ENCODE assay signal across 29 cellular contexts in the genomic region with DNA sequence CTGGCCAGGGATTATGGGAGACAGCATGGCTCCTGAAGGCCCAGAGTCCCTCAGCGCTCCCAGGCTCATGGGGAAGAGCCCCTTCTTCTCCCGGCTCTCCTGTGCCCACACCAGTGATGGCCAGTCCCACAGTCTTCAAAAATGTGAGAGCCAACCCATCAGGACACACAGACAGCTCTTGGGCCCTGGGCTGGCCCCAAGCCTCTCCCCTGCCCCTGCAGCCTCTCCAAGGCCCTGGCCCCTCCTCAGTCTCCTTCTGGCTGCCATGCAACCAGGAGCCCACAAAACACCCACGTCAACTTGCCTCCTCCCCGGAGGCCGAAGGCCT. TPM values are rescaled to one million over a fixed set of nuclear protein-coding genes. Genes with fewer than 3 reads are reported as not detected.
DNase-seq lines count a peak whose midpoint lies in the region; ATAC-seq, FAIRE-seq and TF ChIP-seq lines count a peak whose summit lies in the region.
"Had no signal": no experiment of that assay in that cellular context is flagged by ENCODE, and none has a peak within 500 bp of the region (broad histone marks: within the 10 kb centered on the region; RNA-seq: fewer than 3 reads in every experiment).

No MANE protein-coding gene starts in this region.

- H3K79me2 ChIP-seq in GM12878 (ENCODE audit: control insufficient read depth, insufficient read depth, low read length) = no peaks in the 10 kb centered on the region

- DNase-seq in activated naive CD4-positive, alpha-beta T cell treated with anti-CD3 and anti-CD28 coated beads, Interleukin-2, amount 50 U/mL, for 16 hours = no peak
- DNase-seq in GM12878 (ENCODE audit: low read depth, low spot score) (no peak), nephron progenitor cell (peak; percentile 26), occipital lobe (lab: John Stamatoyannopoulos, UW) (no peak), cortex of kidney (lab: John Stamatoyannopoulos, UW) (no peak)
- no peak for DNase-seq in stimulated activated CD4-positive, alpha-beta T cell treated with anti-CD3 and anti-CD28 coated beads, Interleukin-15, amount 100 ng/mL, for 24 hours
- DNase-seq: activated CD4-positive, alpha-beta T cell treated with anti-CD3 and anti-CD28 coated beads, Interleukin-2, amount 50 U/mL, for 1 hour; activated T-cell treated with anti-CD3 and anti-CD28 coated beads, Interleukin-2, amount 50 U/mL, for 48 hours; left ventricle myocardium inferior; naive thymus-derived CD4-positive, alpha-beta T cell; NCI-H1048; NCI-H187; NK-92 treated with Interleukin-12 subunit alpha and Interleukin-12 subunit beta, amount 100 ng/mL, for 24 hours; PC-9; Right ventricle myocardium superior; stimulated activated CD4-positive, alpha-beta T cell treated with anti-CD3 and anti-CD28 coated beads, Interleukin-12 subunit alpha, Interleukin-12 subunit beta, amount 100 ng/mL, for 4 hours; stimulated activated naive CD4-positive, alpha-beta T cell treated with Interleukin-2 at 50 U/mL for 16 hours had no signal

- H4K20me1 ChIP-seq in GM12878 (ENCODE audit: control insufficient read depth, insufficient read depth) = no peaks in the 10 kb centered on the region

- no peaks in the 10 kb centered on the region for H3K9me3 ChIP-seq in GM12878 (replicated peaks; ENCODE audit: control insufficient read depth, insufficient read depth, low read length)
- H3K9me3 ChIP-seq: adrenal gland, left ventricle myocardium inferior, right atrium auricular region, uterus had no signal

- SMC1A ChIA-PET in GM12878 (lab: Charles Lee; ENCODE audit: uncharacterized antibody, unreplicated experiment) = interaction anchor here (0.6 to 1.7 kb wide), 5 partner anchors 10 to 359 kb away, joined by 3 to 5 read pairs (median 3); no protein-coding TSS in a partner anchor

- no peak for TF ChIP-seq RAD21 in GM12878 (IDR thresholded peaks at IDR 0.05; ENCODE audit: insufficient read depth, low read depth, low read length)

- no peaks in the 10 kb centered on the region for H3K36me3 Mint-ChIP-seq in activated naive CD4-positive, alpha-beta T cell treated with anti-CD3 and anti-CD28 coated beads, Interleukin-2, amount 50 U/mL, for 24 hours
- H3K36me3 Mint-ChIP-seq in nephron progenitor cell (ENCODE audit: low read depth) = no peaks in the 10 kb centered on the region
- H3K36me3 Mint-ChIP-seq: brain; naive thymus-derived CD4-positive, alpha-beta T cell; WTC11 had no signal

- no peak for TF ChIP-seq EP300 in GM12878 (IDR thresholded peaks at IDR 0.05; ENCODE audit: borderline replicate concordance in 1 of 2, control insufficient read depth in 1 of 2, low read depth in 2 of 2, low read length in 2 of 2)

- H2AFZ ChIP-seq in GM12878 (ENCODE audit: control insufficient read depth, low read depth, low read length) = no peak overlapping the region
- H2AFZ ChIP-seq: PC-9 had no signal

- ATAC-seq in GM12878 (no peak), GM21423 (IDR thresholded peaks at IDR 0.05; ENCODE audit: unreplicated experiment) (no peak)
- ATAC-seq: naive thymus-derived CD4-positive, alpha-beta T cell had no signal

- H3K4me2 ChIP-seq in GM12878 (ENCODE audit: control insufficient read depth, insufficient read depth) = peak overlapping the region; percentile 71; the same call in 1 of the 2 replicates
- H3K4me2 ChIP-seq: PC-9 had no signal

- H3K4me3 Mint-ChIP-seq in activated naive CD4-positive, alpha-beta T cell treated with anti-CD3 and anti-CD28 coated beads, Interleukin-2, amount 50 U/mL, for 24 hours = no peak overlapping the region
- H3K4me3 Mint-ChIP-seq in nephron progenitor cell = peak overlapping the region; percentile 15
- H3K4me3 Mint-ChIP-seq: B cell; naive thymus-derived CD4-positive, alpha-beta T cell; WTC11 had no signal

- H3K27me3 Mint-ChIP-seq in activated naive CD4-positive, alpha-beta T cell treated with anti-CD3 and anti-CD28 coated beads, Interleukin-2, amount 50 U/mL, for 24 hours = no peaks in the 10 kb centered on the region
- H3K27me3 Mint-ChIP-seq in nephron progenitor cell (ENCODE audit: low read depth, poor library complexity) = peaks cover 58% of the 10 kb centered on the region
- H3K27me3 Mint-ChIP-seq: B cell had no signal

- peak overlapping the region; percentile 13; the same call in 1 of the 2 replicates for H3K27ac ChIP-seq in GM12878 (ENCODE audit: control insufficient read depth, insufficient read depth)
- H3K27ac ChIP-seq: adrenal gland, HL-60, left ventricle myocardium inferior, PC-9, right atrium auricular region had no signal

- peak overlapping the region; percentile 44 for H3K27ac Mint-ChIP-seq in activated naive CD4-positive, alpha-beta T cell treated with anti-CD3 and anti-CD28 coated beads, Interleukin-2, amount 50 U/mL, for 24 hours
- peak overlapping the region; percentile 75 for H3K27ac Mint-ChIP-seq in nephron progenitor cell
- H3K27ac Mint-ChIP-seq: B cell; naive thymus-derived CD4-positive, alpha-beta T cell; WTC11 had no signal

- no peak for FAIRE-seq in GM12878 (lab: Jason Lieb, UNC)
- FAIRE-seq: A204.1, G401.6, islet of Langerhans had no signal

- no peak overlapping the region for H3K4me3 ChIP-seq in GM12878
- H3K4me3 ChIP-seq: adrenal gland, left ventricle myocardium inferior, PC-9, right atrium auricular region, uterus had no signal

- no peak for TF ChIP-seq POLR2A in GM12878 (IDR thresholded peaks at IDR 0.05; ENCODE audit: low read depth, low read length)

- H3K9ac ChIP-seq in GM12878 (ENCODE audit: control insufficient read depth, insufficient read depth, low read length) = 0 out of 2 replicates have a peak overlapping the region, but pooled peaks have one; percentile 16

- RAD21 ChIA-PET in GM12878 (lab: Charles Lee; ENCODE audit: unreplicated experiment) = interaction anchor here (0.7 to 2.1 kb wide), 7 partner anchors 9 to 62 kb away, joined by 3 to 6 read pairs (median 3); no protein-coding TSS in a partner anchor

- CTCF ChIA-PET in GM12878 (lab: Yijun Ruan, JAX) = no interaction called here

- 89% methylated on average over 3 of the region's 5 CpGs for WGBS in GM12878 (ENCODE audit: insufficient coverage, insufficient replicate concordance, low lambda C conversion rate, missing lambda C conversion rate)

- no peaks in the 10 kb centered on the region for H3K4me1 Mint-ChIP-seq in activated naive CD4-positive, alpha-beta T cell treated with anti-CD3 and anti-CD28 coated beads, Interleukin-2, amount 50 U/mL, for 24 hours
- H3K4me1 Mint-ChIP-seq in nephron progenitor cell = peaks cover 84% of the 10 kb centered on the region

- peaks cover 47% of the 10 kb centered on the region for H3K4me1 ChIP-seq in GM12878 (ENCODE audit: control insufficient read depth, insufficient read depth, low read length)
- H3K4me1 ChIP-seq: adrenal gland, left ventricle myocardium inferior had no signal

- in situ Hi-C loops in GM12878 (cut with MboI) = no loop called here

- TF ChIP-seq CTCF in GM12878 (IDR thresholded peaks at IDR 0.05 in 2 of 3, conservative IDR thresholded peaks at IDR 0.05 in 1 of 3; ENCODE audit: control insufficient read depth in 2 of 3, extremely low read depth in 1 of 3, insufficient read depth in 1 of 3, low read depth in 3 of 3, low read length in 3 of 3) (no peak), nephron progenitor cell (IDR thresholded peaks at IDR 0.05) (no peak)

- H3K36me3 ChIP-seq in GM12878 (ENCODE audit: control insufficient read depth in 2 of 2, insufficient read depth in 2 of 2, low read length in 1 of 2) = no peaks in the 10 kb centered on the region
- H3K36me3 ChIP-seq: adrenal gland, left ventricle myocardium inferior, right atrium auricular region, uterus had no signal

- POLR2A ChIA-PET in GM12878 (lab: Charles Lee) = interaction anchor here (1.1 to 2.8 kb wide), 4 partner anchors 9 to 57 kb away, joined by 3 to 12 read pairs (median 6); no protein-coding TSS in a partner anchor

- intact Hi-C loops in GM12878 (cut with micrococcal nuclease; ENCODE audit: unreplicated experiment) = loop anchor here (5.0 kb wide), 2 partner anchors 44 to 59 kb away; a partner anchor contains a TSS

- BruUV-seq in GM12878 (replicated peaks; lab: Mats Ljungman, UMichigan) = no TSS peak

- H3K9me3 Mint-ChIP-seq in activated naive CD4-positive, alpha-beta T cell treated with anti-CD3 and anti-CD28 coated beads, Interleukin-2, amount 50 U/mL, for 24 hours = no peaks in the 10 kb centered on the region
- peaks cover 8% of the 10 kb centered on the region for H3K9me3 Mint-ChIP-seq in nephron progenitor cell
- H3K9me3 Mint-ChIP-seq: brain had no signal

- no peaks in the 10 kb centered on the region for H3K27me3 ChIP-seq in GM12878 (replicated peaks in 1 of 2; ENCODE audit: control insufficient read depth in 2 of 2, insufficient read depth in 2 of 2, low read length in 1 of 2)
- H3K27me3 ChIP-seq: adrenal gland, right atrium auricular region, uterus had no signal

TF ChIP-seq in GM12878, 131 proteins besides CTCF, POLR2A, EP300 and RAD21:
- no peak for TF ChIP-seq SUZ12 (IDR thresholded peaks at IDR 0.05; ENCODE audit: unreplicated experiment)
- 0 out of 2 replicates have a peak, but pooled peaks have one; percentile 2 for TF ChIP-seq LARP7 (IDR thresholded peaks at IDR 0.05)
- TF ChIP-seq GATAD2B (conservative IDR thresholded peaks at IDR 0.05; ENCODE audit: low read depth) = 0 out of 2 replicates have a peak, but pooled peaks have one; percentile 29

RNA-seq across cellular contexts. Expression of a gene that starts 58.2 kb away (rescaled TPM):
- 18.2 and 18.6 TPM in 2 replicates for total RNA-seq in GM12878 (2013; cell fraction: nucleolus; rRNA removed)
- total RNA-seq in GM12878 (2014; rRNA removed) = 3.4 and 5.1 TPM in 2 replicates
- total RNA-seq in GM12878 (2014; rRNA removed; fragmentation: Illumina TruSeq; extraction: Trizol) = 1.8 and 2.3 TPM in 2 replicates
- 41.6 and 46.1 TPM in 2 replicates for total RNA-seq in GM12878 (2021)
- polyA plus RNA-seq in GM12878 (2011; ENCODE audit: low read depth) = 4.1 TPM
- polyA plus RNA-seq in GM12878 (2011; rRNA removed) = 0.73 and 2.3 TPM in 2 replicates
- polyA plus RNA-seq in GM12878 (2011; cell fraction: cytosol; rRNA removed) = 4.1 and 4.7 TPM in 2 replicates
- 18.4 and 27.1 TPM in 2 replicates for polyA plus RNA-seq in GM12878 (2011; cell fraction: nucleus; rRNA removed)
- 18.6 and 19.7 TPM in 2 replicates for polyA plus RNA-seq in GM12878 (2012)
- 1.9 and 6.3 TPM in 2 replicates for polyA plus RNA-seq in GM12878 (2014; fragmentation: Illumina TruSeq; extraction: Trizol)
- polyA plus RNA-seq in GM12878 (2014; fragmentation: Nextera tagmentation; extraction: Ambion mirVana) = under 1 TPM; 0.31 to 0.40 TPM
- polyA plus RNA-seq in GM12878 (2014; rRNA removed) = 12.0 and 16.6 TPM in 2 replicates
- polyA plus RNA-seq in GM12878 (2016; fragmentation: Nextera tagmentation; extraction: Ambion mirVana) = 1 to 10 TPM; 2.1 to 2.3 TPM
- polyA minus RNA-seq in GM12878 (2011; rRNA and poly(A)+ RNA removed) = 3.1 and 7.7 TPM in 2 replicates
- 12.6 and 13.3 TPM in 2 replicates for polyA minus RNA-seq in GM12878 (2011; cell fraction: cytosol; rRNA and poly(A)+ RNA removed)
- 4.7 and 9.2 TPM in 2 replicates for polyA minus RNA-seq in GM12878 (2011; cell fraction: nucleus; rRNA and poly(A)+ RNA removed)
- total RNA-seq in occipital lobe = 0.94 TPM
